ENCODE assay signal across 8 cellular contexts in genomic region chr16:70380205-70380918, GRCh38. TPM values are rescaled to one million over a fixed set of nuclear protein-coding genes. Genes with fewer than 3 reads are reported as not detected.
DNase-seq lines count a peak whose midpoint lies in the region; ATAC-seq and FAIRE-seq lines count a peak whose summit lies in the region.

No MANE protein-coding gene starts in this region.

- H3K27ac Mint-ChIP-seq in natural killer cell treated with Interleukin-12 subunit alpha and Interleukin-12 subunit beta and Interleukin-15 and Interleukin-18, amount 100 ng/mL, for 72 hours: peak overlapping the region; percentile 82 to 89

- DNase-seq in NCI-H69 (lab: John Stamatoyannopoulos, UW): peak; percentile 67
- DNase-seq in activated T-cell treated with anti-CD3 and anti-CD28 coated beads for 24 hours (ENCODE audit: low read depth): peak; percentile 74
- peak; percentile 85 for DNase-seq in natural killer cell treated with Interleukin-12 subunit alpha and Interleukin-12 subunit beta and Interleukin-15 and Interleukin-18, amount 100 ng/mL, for 72 hours (ENCODE audit: low spot score)
- DNase-seq in stimulated activated naive CD4-positive, alpha-beta T cell (lab: John Stamatoyannopoulos, UW): peak; percentile 40 to 70 (median 59)
- DNase-seq in frontal cortex (ENCODE audit: low spot score in 2 of 2): no peak

- no peaks in the 10 kb centered on the region for H3K27me3 Mint-ChIP-seq in natural killer cell treated with Interleukin-12 subunit alpha and Interleukin-12 subunit beta and Interleukin-15 and Interleukin-18, amount 100 ng/mL, for 72 hours

- H3K4me1 Mint-ChIP-seq in natural killer cell treated with Interleukin-12 subunit alpha and Interleukin-12 subunit beta and Interleukin-15 and Interleukin-18, amount 100 ng/mL, for 72 hours (ENCODE audit: low read depth in 2 of 2): peaks cover 10 to 14% of the 10 kb centered on the region in 2 donors

- peak overlapping the region; percentile 92 for H3K4me3 Mint-ChIP-seq in natural killer cell treated with Interleukin-12 subunit alpha and Interleukin-12 subunit beta and Interleukin-15 and Interleukin-18, amount 100 ng/mL, for 72 hours

- peak; percentile 20 for ATAC-seq in GM18498 (IDR thresholded peaks at IDR 0.05; ENCODE audit: unreplicated experiment)
- ATAC-seq in HG02870 (IDR thresholded peaks at IDR 0.05; ENCODE audit: unreplicated experiment): peak; percentile 5
- ATAC-seq in esophagus mucosa: peak; percentile 31
- peak; percentile 25 to 59 for ATAC-seq in natural killer cell treated with Interleukin-12 subunit alpha and Interleukin-12 subunit beta and Interleukin-15 and Interleukin-18, amount 100 ng/mL, for 72 hours

- H3K36me3 Mint-ChIP-seq in natural killer cell treated with Interleukin-12 subunit alpha and Interleukin-12 subunit beta and Interleukin-15 and Interleukin-18, amount 100 ng/mL, for 72 hours: peaks cover 6% of the 10 kb centered on the region

- no peaks in the 10 kb centered on the region for H3K9me3 Mint-ChIP-seq in natural killer cell treated with Interleukin-12 subunit alpha and Interleukin-12 subunit beta and Interleukin-15 and Interleukin-18, amount 100 ng/mL, for 72 hours

- FAIRE-seq in frontal cortex (lab: Jason Lieb, UNC): no peak

RNA-seq across cellular contexts. Expression of gene DDX19A, which starts 33.7 kb away (rescaled TPM):
- total RNA-seq in esophagus mucosa (19.2 TPM), frontal cortex (33.4 TPM)
- total RNA-seq in natural killer cell treated with Interleukin-12 subunit alpha and Interleukin-12 subunit beta and Interleukin-15 and Interleukin-18, amount 100 ng/mL, for 72 hours: 10 to 100 TPM; 41.5 to 64.0 TPM

RNA-seq across cellular contexts. Expression of gene ST3GAL2, which starts 58.5 kb away (rescaled TPM):
- total RNA-seq in esophagus mucosa (1.7 TPM), frontal cortex (26.9 TPM)
- 10 to 100 TPM; 63.0 to 66.0 TPM for total RNA-seq in natural killer cell treated with Interleukin-12 subunit alpha and Interleukin-12 subunit beta and Interleukin-15 and Interleukin-18, amount 100 ng/mL, for 72 hours

Comparison
In these comparisons a context has a peak if more than half of its experiments do, and no peak if none do; other contexts are left out.
1. DNase-seq: peak in NCI-H69 (single experiment), activated T-cell treated with anti-CD3 and anti-CD28 coated beads for 24 hours (single experiment), natural killer cell treated with Interleukin-12 subunit alpha and Interleukin-12 subunit beta and Interleukin-15 and Interleukin-18, amount 100 ng/mL, for 72 hours (single experiment) and stimulated activated naive CD4-positive, alpha-beta T cell (6 of 6); none in frontal cortex (0 of 2).
2. RNA of gene ST3GAL2, which starts 58.5 kb away (total RNA-seq): 63.0 to 66.0 TPM in natural killer cell treated with Interleukin-12 subunit alpha and Interleukin-12 subunit beta and Interleukin-15 and Interleukin-18, amount 100 ng/mL, for 72 hours and 26.9 TPM in frontal cortex (single experiment); 1.7 TPM in esophagus mucosa (single experiment); every median in the first group is over 10 times any median in the second.
3. Peak in every context shown above with its lines, with median percentiles within 50 percentile points of each other: ATAC-seq.